ENCODE assay signal across 20 cellular contexts in the genomic region with DNA sequence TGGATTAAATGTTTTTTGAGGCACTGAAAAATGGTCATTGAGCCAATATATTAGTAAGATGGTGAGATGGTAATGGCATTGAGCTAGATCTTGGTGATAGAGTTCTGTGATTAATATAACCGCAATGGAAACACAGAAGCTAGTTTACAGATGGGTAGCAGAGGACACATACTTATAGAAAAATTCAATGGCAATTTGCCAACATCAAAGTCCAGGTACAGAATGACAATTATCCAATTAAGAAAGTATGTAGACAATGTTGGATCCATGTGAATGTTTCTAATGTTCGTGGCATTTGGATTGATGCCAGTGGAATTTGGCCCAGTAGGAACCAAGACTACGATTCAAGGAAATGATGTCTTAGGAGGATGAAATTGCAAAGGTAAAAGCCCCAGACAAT.
DNase-seq lines count a peak whose midpoint lies in the region; ATAC-seq and TF ChIP-seq lines count a peak whose summit lies in the region.
"Had no signal": no experiment of that assay in that cellular context is flagged by ENCODE, and none has a peak within 500 bp of the region (broad histone marks: within the 10 kb centered on the region; RNA-seq: fewer than 3 reads in every experiment).

No MANE protein-coding gene starts in this region.

- H3K27ac ChIP-seq in SK-N-SH (ENCODE audit: low read depth in 2 of 2, low read length in 1 of 2) = peak overlapping the region; percentile 35 to 48; a peak in 2 of 4 replicates
- H3K27ac ChIP-seq: pancreas, transverse colon had no signal

- no peak overlapping the region for H3K27ac Mint-ChIP-seq in natural killer cell
- H3K27ac Mint-ChIP-seq: IgD-negative memory B cell, T-cell had no signal

- H3K27me3 ChIP-seq in SK-N-SH (ENCODE audit: insufficient read depth) = no peaks in the 10 kb centered on the region
- H3K27me3 ChIP-seq: pancreas, transverse colon had no signal

- H4K20me1 ChIP-seq in SK-N-SH (ENCODE audit: insufficient read depth) = no peaks in the 10 kb centered on the region

- H3K9me3 ChIP-seq in SK-N-SH = no peaks in the 10 kb centered on the region; the same call in 1 of the 2 replicates
- H3K9me3 ChIP-seq: pancreas, transverse colon had no signal

- H3F3A ChIP-seq in SK-N-SH (replicated peaks; ENCODE audit: insufficient read depth) = peaks cover 10% of the 10 kb centered on the region

- 8% methylated on average over 3 of the region's 3 CpGs for WGBS in SK-N-SH (ENCODE audit: low lambda C conversion rate)

- no peak for TF ChIP-seq CTCF in SK-N-SH (IDR thresholded peaks at IDR 0.05)
- TF ChIP-seq CTCF in fibroblast of pulmonary artery (IDR thresholded peaks at IDR 0.05; ENCODE audit: low read length, missing control alignments) = no peak
- TF ChIP-seq CTCF in natural killer cell (IDR thresholded peaks at IDR 0.05) = no peak

- peaks cover 0 to 6% of the 10 kb centered on the region in 2 experiments for H3K36me3 ChIP-seq in SK-N-SH (replicated peaks in 1 of 2; ENCODE audit: control insufficient read depth in 1 of 2, insufficient read depth in 2 of 2, low read length in 1 of 2)
- H3K36me3 ChIP-seq: pancreas, transverse colon had no signal

- H3K4me3 ChIP-seq in SK-N-SH (ENCODE audit: low read depth in 2 of 2, low read length in 1 of 2) (no peak overlapping the region), fibroblast of pulmonary artery (replicated peaks; ENCODE audit: low read depth, low read length) (no peak overlapping the region)
- H3K4me3 ChIP-seq: lung, pancreas, transverse colon had no signal

- TF ChIP-seq RAD21 in SK-N-SH (IDR thresholded peaks at IDR 0.05; ENCODE audit: low read length) = no peak

- intact Hi-C loops in natural killer cell (cut with micrococcal nuclease) = no loop called here

- peak; percentile 66 to 99 for TF ChIP-seq EP300 in SK-N-SH (IDR thresholded peaks at IDR 0.05; ENCODE audit: borderline replicate concordance in 1 of 2, low read depth in 1 of 2, low read length in 1 of 2)

- H3K9me2 ChIP-seq in SK-N-SH = no peaks in the 10 kb centered on the region

- H3K9me3 Mint-ChIP-seq in natural killer cell = peaks cover 9 to 13% of the 10 kb centered on the region in 2 donors
- H3K9me3 Mint-ChIP-seq: T-cell had no signal

- ATAC-seq in GM19397 (IDR thresholded peaks at IDR 0.05; ENCODE audit: unreplicated experiment) (no peak), natural killer cell (no peak)
- ATAC-seq in stimulated activated naive CD8-positive, alpha-beta T cell treated with anti-CD3 and anti-CD28 coated beads, Interleukin-15, Interleukin-2, amounts not matched to agents 100 U/mL and 50 U/mL, for 24 hours = no peak
- ATAC-seq: pancreas, T-cell had no signal

- H3K4me1 ChIP-seq in SK-N-SH (ENCODE audit: control insufficient read depth in 1 of 2, insufficient read depth in 2 of 2, low read depth in 1 of 2, low read length in 1 of 2) = peaks cover 0 to 7% of the 10 kb centered on the region in 2 experiments; a peak in 1 of 4 replicates
- H3K4me1 ChIP-seq: pancreas, transverse colon had no signal

- H3K4me2 ChIP-seq in SK-N-SH = no peak overlapping the region

- H3K79me2 ChIP-seq in SK-N-SH (ENCODE audit: insufficient read depth) = no peaks in the 10 kb centered on the region

- H3K36me3 Mint-ChIP-seq in natural killer cell = peaks cover 7% of the 10 kb centered on the region
- H3K36me3 Mint-ChIP-seq: IgD-negative memory B cell, T-cell had no signal

- no peak overlapping the region for H2AFZ ChIP-seq in SK-N-SH (ENCODE audit: low read depth)

- no peaks in the 10 kb centered on the region for H3K27me3 Mint-ChIP-seq in natural killer cell (ENCODE audit: low read depth in 2 of 2)
- H3K27me3 Mint-ChIP-seq: IgD-negative memory B cell, T-cell had no signal

- no peaks in the 10 kb centered on the region for H3K4me1 Mint-ChIP-seq in natural killer cell
- H3K4me1 Mint-ChIP-seq: IgD-negative memory B cell, T-cell had no signal

- DNase-seq in NCI-H1105 treated with DMSO at 0.1 percent for 48 hours (lab: John Stamatoyannopoulos, UW) (peak; percentile 6), NCI-H1105 (lab: John Stamatoyannopoulos, UW) (no peak), SK-N-SH (no peak), fibroblast of pulmonary artery (ENCODE audit: low read depth) (peak; percentile 70), NCI-H526 (lab: John Stamatoyannopoulos, UW) (no peak), natural killer cell (no peak)
- no peak for DNase-seq in stimulated activated naive CD8-positive, alpha-beta T cell treated with anti-CD3 and anti-CD28 coated beads, Interleukin-15, Interleukin-2, amounts not matched to agents 100 U/mL and 50 U/mL, for 24 hours
- DNase-seq: 8988T; activated T-cell treated with anti-CD3 and anti-CD28 coated beads, Interleukin-2, amount 50 U/mL, for 48 hours; aorta; DMS153; hypothalamus; NCI-H2081 treated with DMSO at 0.1 percent for 48 hours; pancreas; stimulated activated CD4-positive, alpha-beta T cell treated with anti-CD3 and anti-CD28 coated beads, Interleukin-15, amount 100 ng/mL, for 24 hours; T-cell; transverse colon had no signal

- POLR2A ChIA-PET in SK-N-SH (lab: Yijun Ruan, JAX) = no interaction called here

- CTCF ChIA-PET in SK-N-SH (lab: Yijun Ruan, JAX) = interaction anchor here (1.4 kb wide), 1 partner anchor 68 kb away, joined by 4 read pairs; no protein-coding TSS in a partner anchor

- no peak overlapping the region for H3K9ac ChIP-seq in SK-N-SH

- no peak overlapping the region for H3K4me3 Mint-ChIP-seq in natural killer cell
- H3K4me3 Mint-ChIP-seq: IgD-negative memory B cell, T-cell had no signal

TF ChIP-seq in SK-N-SH, 30 proteins besides CTCF, POLR2A, EP300 and RAD21 (continues in another document):
- TF ChIP-seq, protein P1, sequence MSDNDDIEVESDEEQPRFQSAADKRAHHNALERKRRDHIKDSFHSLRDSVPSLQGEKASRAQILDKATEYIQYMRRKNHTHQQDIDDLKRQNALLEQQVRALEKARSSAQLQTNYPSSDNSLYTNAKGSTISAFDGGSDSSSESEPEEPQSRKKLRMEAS (IDR thresholded peaks at IDR 0.05; ENCODE audit: low read depth) = peak; percentile 74; the same call in 1 of the 2 replicates
- TF ChIP-seq FOXM1 (IDR thresholded peaks at IDR 0.05; ENCODE audit: low read depth) (peak; percentile 94), YY1 (IDR thresholded peaks at IDR 0.05; ENCODE audit: low read depth) (0 out of 2 replicates have a peak, but pooled peaks have one; percentile 23), MXI1 (IDR thresholded peaks at IDR 0.05; ENCODE audit: low read depth, low read length) (no peak), SMC3 (IDR thresholded peaks at IDR 0.05; ENCODE audit: low read depth, low read length) (no peak), ELF1 (IDR thresholded peaks at IDR 0.05) (peak; percentile 30; the same call in 1 of the 2 replicates), TEAD4 (IDR thresholded peaks at IDR 0.05; ENCODE audit: borderline replicate concordance, insufficient read depth) (peak; percentile 100), MEF2A (IDR thresholded peaks at IDR 0.05; ENCODE audit: borderline replicate concordance, low read depth) (peak; percentile 94), GATA2 (CRISPR knock-in tag; IDR thresholded peaks at IDR 0.05) (no peak), EZH2phosphoT487 (IDR thresholded peaks at IDR 0.05; ENCODE audit: borderline replicate concordance, low read depth) (no peak), FOXJ3 (CRISPR knock-in tag; IDR thresholded peaks at IDR 0.05) (no peak), NRF1 (IDR thresholded peaks at IDR 0.05; ENCODE audit: low read depth, low read length) (no peak), TCF12 (IDR thresholded peaks at IDR 0.05) (peak; percentile 99), GABPA (IDR thresholded peaks at IDR 0.05; ENCODE audit: low read depth) (0 out of 2 replicates have a peak, but pooled peaks have one; percentile 26), RXRA (IDR thresholded peaks at IDR 0.05; ENCODE audit: borderline replicate concordance, low read depth) (peak; percentile 89), REST (IDR thresholded peaks at IDR 0.05; ENCODE audit: low read depth, low read length) (peak; percentile 7; the same call in 1 of the 2 replicates), CHD2 (IDR thresholded peaks at IDR 0.05; ENCODE audit: low read length, partially characterized antibody) (no peak)
- TF ChIP-seq, protein P2, sequence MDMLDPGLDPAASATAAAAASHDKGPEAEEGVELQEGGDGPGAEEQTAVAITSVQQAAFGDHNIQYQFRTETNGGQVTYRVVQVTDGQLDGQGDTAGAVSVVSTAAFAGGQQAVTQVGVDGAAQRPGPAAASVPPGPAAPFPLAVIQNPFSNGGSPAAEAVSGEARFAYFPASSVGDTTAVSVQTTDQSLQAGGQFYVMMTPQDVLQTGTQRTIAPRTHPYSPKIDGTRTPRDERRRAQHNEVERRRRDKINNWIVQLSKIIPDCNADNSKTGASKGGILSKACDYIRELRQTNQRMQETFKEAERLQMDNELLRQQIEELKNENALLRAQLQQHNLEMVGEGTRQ (IDR thresholded peaks at IDR 0.05; ENCODE audit: borderline replicate concordance, low read depth, low read length) = no peak

Comparison
In these comparisons a context has a peak if more than half of its experiments do, and no peak if none do; other contexts are left out.
1. DNase-seq: peak in NCI-H1105 treated with DMSO at 0.1 percent for 48 hours (single experiment) and fibroblast of pulmonary artery (single experiment); none in NCI-H1105 (single experiment), SK-N-SH (single experiment), NCI-H526 (0 of 2), natural killer cell (single experiment) and stimulated activated naive CD8-positive, alpha-beta T cell treated with anti-CD3 and anti-CD28 coated beads, Interleukin-15, Interleukin-2, amounts not matched to agents 100 U/mL and 50 U/mL, for 24 hours (single experiment).